ENCODE assay signal across 12 cellular contexts in the genomic region with DNA sequence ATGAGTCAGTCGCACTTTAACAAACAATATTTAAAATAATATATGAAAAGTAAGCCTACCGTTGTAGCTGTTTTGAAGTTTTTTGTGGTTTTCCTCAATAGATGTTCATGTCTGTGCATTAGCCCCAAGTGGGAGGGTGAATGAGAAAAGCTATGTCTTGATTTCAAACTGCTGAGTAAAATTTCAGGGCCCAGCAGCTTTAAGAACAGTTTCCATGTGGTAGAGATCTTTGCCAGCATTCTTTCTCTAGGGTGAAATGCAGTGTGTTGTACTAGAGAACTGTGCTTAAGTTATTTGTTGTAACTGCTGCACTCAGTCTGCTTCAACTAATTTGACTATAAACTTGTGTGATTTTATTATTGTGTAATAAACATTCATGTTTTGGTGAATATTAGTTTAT. TPM values are rescaled to one million over a fixed set of nuclear protein-coding genes. Genes with fewer than 3 reads are reported as not detected.
DNase-seq lines count a peak whose midpoint lies in the region; ATAC-seq and TF ChIP-seq lines count a peak whose summit lies in the region.
"Had no signal": no experiment of that assay in that cellular context is flagged by ENCODE, and none has a peak within 500 bp of the region (broad histone marks: within the 10 kb centered on the region; RNA-seq: fewer than 3 reads in every experiment).

A gene with protein sequence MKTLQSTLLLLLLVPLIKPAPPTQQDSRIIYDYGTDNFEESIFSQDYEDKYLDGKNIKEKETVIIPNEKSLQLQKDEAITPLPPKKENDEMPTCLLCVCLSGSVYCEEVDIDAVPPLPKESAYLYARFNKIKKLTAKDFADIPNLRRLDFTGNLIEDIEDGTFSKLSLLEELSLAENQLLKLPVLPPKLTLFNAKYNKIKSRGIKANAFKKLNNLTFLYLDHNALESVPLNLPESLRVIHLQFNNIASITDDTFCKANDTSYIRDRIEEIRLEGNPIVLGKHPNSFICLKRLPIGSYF (minus strand): TSS at position 142 of the 400 bp plus-strand sequence. CDS start 1,171 bp downstream, outside the sequence.

- H3K9ac ChIP-seq in SK-N-MC (ENCODE audit: insufficient read length), result peak within 1 kb of the TSS; percentile 61

- no peaks in the 10 kb centered on the region for H3K4me1 ChIP-seq in BE2C

- no peaks in the 10 kb centered on the region for H3K27me3 ChIP-seq in BE2C

- H3K4me3 ChIP-seq in AG04449 (ENCODE audit: low read depth, low read length) (no peak within 1 kb of the TSS), SK-N-MC (peak within 1 kb of the TSS; percentile 42), BE2C (ENCODE audit: low read depth, low read length) (no peak within 1 kb of the TSS)

- H3K27ac ChIP-seq in SK-N-MC, result peak within 1 kb of the TSS; percentile 89

- no peaks in the 10 kb centered on the region for H3K9me3 ChIP-seq in SK-N-MC (ENCODE audit: low read depth, low read length)
- no peaks in the 10 kb centered on the region for H3K9me3 ChIP-seq in BE2C

- POLR2A ChIA-PET in AG04449 (lab: Yijun Ruan, JAX), result no interaction called here

- CTCF ChIA-PET in AG04449 (lab: Yijun Ruan, JAX), result interaction anchor here (1.1 to 1.6 kb wide), 2 partner anchors 11 to 15 kb away, joined by 3 to 4 read pairs; no protein-coding TSS in a partner anchor

- no peak for ATAC-seq in HG02678 (IDR thresholded peaks at IDR 0.05; ENCODE audit: unreplicated experiment)

- intact Hi-C loops in cardiac septum (cut with DNase I), result no loop called here
- intact Hi-C loops in posterior vena cava (cut with DNase I), result no loop called here

- DNase-seq in AG04449 (ENCODE audit: low read depth, low spot score) (peak; percentile 21), SK-N-MC (ENCODE audit: low read depth, low spot score) (no peak), cardiac septum (ENCODE audit: low spot score) (no peak), posterior vena cava (ENCODE audit: low spot score) (no peak), NCI-H526 (lab: John Stamatoyannopoulos, UW) (no peak), kidney tubule cell (ENCODE audit: low spot score) (no peak), BE2C (no peak)
- DNase-seq: naive B cell, NCI-H1048, trophoblast cell had no signal

- H3K36me3 ChIP-seq in SK-N-MC (ENCODE audit: insufficient read depth, low read length) (no peaks in the 10 kb centered on the region), BE2C (no peaks in the 10 kb centered on the region)

- TF ChIP-seq CTCF in AG04449 (IDR thresholded peaks at IDR 0.05; ENCODE audit: insufficient read depth, low read length, missing control alignments), result no peak
- no peak for TF ChIP-seq CTCF in BE2C (IDR thresholded peaks at IDR 0.05; ENCODE audit: low read depth, low read length)

RNA-seq across cellular contexts. Expression of the gene that starts here (rescaled TPM):
- total RNA-seq in cardiac septum (15.2 TPM), posterior vena cava (10 to 100 TPM; 28.4 to 64.0 TPM)
- not detected for polyA plus RNA-seq in BE2C (2012; ENCODE audit: insufficient read depth, insufficient read length, low read depth)
- total RNA-seq: OCI-LY7 had no signal
